1 cellular context compared by ENCODE assay signal in the genomic region with DNA sequence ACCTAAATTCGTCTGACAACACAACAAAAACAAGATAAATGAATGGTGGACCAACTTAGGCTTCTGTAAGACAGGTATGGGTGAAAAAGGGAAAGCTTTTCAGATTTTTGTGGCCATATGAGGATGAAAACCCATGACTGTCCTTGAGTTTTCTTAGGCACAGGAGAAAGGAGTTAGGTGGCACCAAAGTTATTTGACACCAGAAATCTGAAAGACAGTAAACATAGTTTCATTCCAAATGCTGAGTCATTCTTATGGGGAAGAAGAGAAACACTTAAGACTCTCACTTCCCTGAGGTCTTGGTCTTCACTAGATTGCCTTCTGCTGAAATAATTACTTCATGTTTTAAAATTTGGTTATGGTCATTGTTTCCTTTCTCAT.
A peak's percentile ranks its signal among the peaks of the same experiment; 100 is the strongest.
TF ChIP-seq lines count a peak whose summit lies in the region.

No MANE protein-coding gene starts in this region.

TF ChIP-seq in GM12878, 131 proteins besides CTCF, POLR2A, EP300 and RAD21 (continued from another document):
- TF ChIP-seq, protein P1, sequence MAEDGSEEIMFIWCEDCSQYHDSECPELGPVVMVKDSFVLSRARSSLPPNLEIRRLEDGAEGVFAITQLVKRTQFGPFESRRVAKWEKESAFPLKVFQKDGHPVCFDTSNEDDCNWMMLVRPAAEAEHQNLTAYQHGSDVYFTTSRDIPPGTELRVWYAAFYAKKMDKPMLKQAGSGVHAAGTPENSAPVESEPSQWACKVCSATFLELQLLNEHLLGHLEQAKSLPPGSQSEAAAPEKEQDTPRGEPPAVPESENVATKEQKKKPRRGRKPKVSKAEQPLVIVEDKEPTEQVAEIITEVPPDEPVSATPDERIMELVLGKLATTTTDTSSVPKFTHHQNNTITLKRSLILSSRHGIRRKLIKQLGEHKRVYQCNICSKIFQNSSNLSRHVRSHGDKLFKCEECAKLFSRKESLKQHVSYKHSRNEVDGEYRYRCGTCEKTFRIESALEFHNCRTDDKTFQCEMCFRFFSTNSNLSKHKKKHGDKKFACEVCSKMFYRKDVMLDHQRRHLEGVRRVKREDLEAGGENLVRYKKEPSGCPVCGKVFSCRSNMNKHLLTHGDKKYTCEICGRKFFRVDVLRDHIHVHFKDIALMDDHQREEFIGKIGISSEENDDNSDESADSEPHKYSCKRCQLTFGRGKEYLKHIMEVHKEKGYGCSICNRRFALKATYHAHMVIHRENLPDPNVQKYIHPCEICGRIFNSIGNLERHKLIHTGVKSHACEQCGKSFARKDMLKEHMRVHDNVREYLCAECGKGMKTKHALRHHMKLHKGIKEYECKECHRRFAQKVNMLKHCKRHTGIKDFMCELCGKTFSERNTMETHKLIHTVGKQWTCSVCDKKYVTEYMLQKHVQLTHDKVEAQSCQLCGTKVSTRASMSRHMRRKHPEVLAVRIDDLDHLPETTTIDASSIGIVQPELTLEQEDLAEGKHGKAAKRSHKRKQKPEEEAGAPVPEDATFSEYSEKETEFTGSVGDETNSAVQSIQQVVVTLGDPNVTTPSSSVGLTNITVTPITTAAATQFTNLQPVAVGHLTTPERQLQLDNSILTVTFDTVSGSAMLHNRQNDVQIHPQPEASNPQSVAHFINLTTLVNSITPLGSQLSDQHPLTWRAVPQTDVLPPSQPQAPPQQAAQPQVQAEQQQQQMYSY (CRISPR knock-in tag; IDR thresholded peaks at IDR 0.05): no peak
- peak; percentile 75 for TF ChIP-seq JUNB (IDR thresholded peaks at IDR 0.05)
- no peak for TF ChIP-seq MYB (IDR thresholded peaks at IDR 0.05; ENCODE audit: borderline replicate concordance, low read depth, low read length)
